In the genomic region with DNA sequence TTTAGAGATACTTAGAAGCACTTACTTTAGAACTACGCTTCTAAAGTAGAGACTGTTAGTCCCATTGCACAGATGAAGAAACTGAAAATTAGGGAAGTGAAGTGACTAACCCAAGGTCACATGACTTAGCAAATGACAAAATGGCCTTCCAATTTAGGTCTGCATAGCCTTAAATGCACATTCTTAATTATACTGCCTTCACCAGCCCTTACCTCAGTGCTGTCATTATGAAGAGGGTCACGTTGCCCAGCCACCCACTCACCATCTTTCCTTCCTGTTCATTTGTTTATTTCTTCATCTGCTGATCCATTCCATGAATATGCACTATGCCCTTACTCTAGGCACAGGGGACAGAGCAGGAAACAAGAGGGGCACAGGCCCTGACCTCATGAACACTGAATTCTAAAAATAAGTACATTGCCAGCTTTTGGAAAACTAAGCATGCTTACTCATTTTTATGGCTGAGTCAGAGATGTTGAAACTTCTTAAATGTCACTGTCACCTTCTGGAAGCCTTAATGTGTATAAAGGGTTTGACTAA, we compare ENCODE assay signal across 10 cellular contexts. TPM values are rescaled to one million over a fixed set of nuclear protein-coding genes. Genes with fewer than 3 reads are reported as not detected.
A peak's percentile ranks its signal among the peaks of the same experiment; 100 is the strongest.
DNase-seq lines count a peak whose midpoint lies in the region; ATAC-seq, FAIRE-seq and TF ChIP-seq lines count a peak whose summit lies in the region.
"Had no signal": no experiment of that assay in that cellular context is flagged by ENCODE, and none has a peak within 500 bp of the region (broad histone marks: within the 10 kb centered on the region; RNA-seq: fewer than 3 reads in every experiment).

No MANE protein-coding gene starts in this region.

- intact Hi-C loops in body of pancreas (cut with DNase I) = no loop called here

- WGBS in body of pancreas, 2 donors = 72% methylated on average over 2 of the region's 2 CpGs
- 51 to 75% (median 72%) methylated on average over 2 of the region's 2 CpGs for WGBS in small intestine, 3 donors

- DNase-seq in activated T-cell treated with anti-CD3 and anti-CD28 coated beads for 24 hours (ENCODE audit: low read depth) = peak; percentile 16
- DNase-seq in activated T-cell treated with anti-CD3 and anti-CD28 coated beads, Interleukin-2, amount 50 U/mL, for 1 hour = no peak
- DNase-seq in NOMO-1 treated with DMSO at 0.1 percent for 48 hours (lab: John Stamatoyannopoulos, UW; ENCODE audit: unreplicated experiment) = peak; percentile 89
- DNase-seq in body of pancreas = peak in 1 of 4 donors; percentile 10
- peak; percentile 55 for DNase-seq in stimulated activated naive CD8-positive, alpha-beta T cell treated with anti-CD3 and anti-CD28 coated beads, Interleukin-15, Interleukin-2, amounts not matched to agents 100 U/mL and 50 U/mL, for 24 hours
- no peak for DNase-seq in small intestine
- DNase-seq in HT-29 (ENCODE audit: low spot score) = no peak
- DNase-seq: posterior cingulate gyrus had no signal

- no peak for FAIRE-seq in small intestine (lab: Jason Lieb, UNC)

- TF ChIP-seq POLR2A in body of pancreas (IDR thresholded peaks at IDR 0.05) = no peak

- no peaks in the 10 kb centered on the region for H3K36me3 ChIP-seq in body of pancreas (replicated peaks in 1 of 2; ENCODE audit: insufficient read depth in 1 of 2, low read depth in 2 of 2)
- H3K36me3 ChIP-seq in small intestine (ENCODE audit: control insufficient read depth in 2 of 2, insufficient read depth in 2 of 2, low read length in 2 of 2) = no peaks in the 10 kb centered on the region

- H3K27ac ChIP-seq in body of pancreas = no peak overlapping the region
- H3K27ac ChIP-seq in small intestine (ENCODE audit: low read depth in 1 of 2, low read length in 1 of 2) = no peak overlapping the region

- TF ChIP-seq CTCF in body of pancreas (IDR thresholded peaks at IDR 0.05) = no peak

- ATAC-seq in body of pancreas (peak; percentile 52), GM18498 (IDR thresholded peaks at IDR 0.05; ENCODE audit: unreplicated experiment) (no peak)
- ATAC-seq in stimulated activated naive CD8-positive, alpha-beta T cell treated with anti-CD3 and anti-CD28 coated beads, Interleukin-15, Interleukin-2, amounts not matched to agents 100 U/mL and 50 U/mL, for 24 hours = peak; percentile 96

- no peak overlapping the region for H3K4me3 ChIP-seq in body of pancreas
- no peak overlapping the region for H3K4me3 ChIP-seq in small intestine (ENCODE audit: low read depth in 1 of 2, low read length in 2 of 2)

- no peaks in the 10 kb centered on the region for H3K9me3 ChIP-seq in body of pancreas
- H3K9me3 ChIP-seq in small intestine (ENCODE audit: control insufficient read depth, low read depth) = no peaks in the 10 kb centered on the region

- H3K4me1 ChIP-seq in body of pancreas (no peaks in the 10 kb centered on the region), small intestine (ENCODE audit: control insufficient read depth in 2 of 2, insufficient read depth in 1 of 2, low read depth in 1 of 2, low read length in 1 of 2) (no peaks in the 10 kb centered on the region)

- H3K27me3 ChIP-seq in body of pancreas (no peaks in the 10 kb centered on the region), small intestine (ENCODE audit: control insufficient read depth in 2 of 2, insufficient read depth in 2 of 2, low read length in 2 of 2) (no peaks in the 10 kb centered on the region)

RNA-seq across cellular contexts. Expression of a gene that starts 8.6 kb away (rescaled TPM):
- 10 to 100 TPM in 1 of 2 donors, 1 to 10 TPM in 1; 2.3 to 12.2 TPM for total RNA-seq in body of pancreas
- 1 to 10 TPM in 2 of 3 donors, under 1 TPM in 1; 0.45 to 3.0 (median 2.3) TPM for polyA plus RNA-seq in small intestine
- total RNA-seq in HT-29 (2014; rRNA removed; shearing (Covaris generic)) = not detected in 2 replicates
- total RNA-seq: SK-MEL-5 had no signal

RNA-seq across cellular contexts. Expression of a gene that starts 41.3 kb away (rescaled TPM):
- total RNA-seq in body of pancreas = not detected
- under 1 TPM in 1 of 3 donors, not detected in 2; 0.10 TPM for polyA plus RNA-seq in small intestine
- total RNA-seq in HT-29 (2014; rRNA removed; shearing (Covaris generic)) = not detected in 2 replicates
- total RNA-seq: SK-MEL-5 had no signal

RNA-seq across cellular contexts. Expression of a gene that starts 42.5 kb away (rescaled TPM):
- 1 to 10 TPM; 4.9 to 6.0 TPM for total RNA-seq in body of pancreas
- 10 to 100 TPM in 2 of 3 donors, 1 to 10 TPM in 1; 7.8 to 12.7 (median 11.9) TPM for polyA plus RNA-seq in small intestine
- 3.6 and 4.5 TPM in 2 replicates for total RNA-seq in HT-29 (2014; rRNA removed; shearing (Covaris generic))

Comparison
In these comparisons a context has a peak if more than half of its experiments do, and no peak if none do; other contexts are left out.
1. DNase-seq: peak in activated T-cell treated with anti-CD3 and anti-CD28 coated beads for 24 hours (single experiment), NOMO-1 treated with DMSO at 0.1 percent for 48 hours (single experiment) and stimulated activated naive CD8-positive, alpha-beta T cell treated with anti-CD3 and anti-CD28 coated beads, Interleukin-15, Interleukin-2, amounts not matched to agents 100 U/mL and 50 U/mL, for 24 hours (single experiment); none in activated T-cell treated with anti-CD3 and anti-CD28 coated beads, Interleukin-2, amount 50 U/mL, for 1 hour (single experiment), small intestine (single experiment) and HT-29 (single experiment).